Comparison of ENCODE assay signal across 13 cellular contexts in the genomic region with DNA sequence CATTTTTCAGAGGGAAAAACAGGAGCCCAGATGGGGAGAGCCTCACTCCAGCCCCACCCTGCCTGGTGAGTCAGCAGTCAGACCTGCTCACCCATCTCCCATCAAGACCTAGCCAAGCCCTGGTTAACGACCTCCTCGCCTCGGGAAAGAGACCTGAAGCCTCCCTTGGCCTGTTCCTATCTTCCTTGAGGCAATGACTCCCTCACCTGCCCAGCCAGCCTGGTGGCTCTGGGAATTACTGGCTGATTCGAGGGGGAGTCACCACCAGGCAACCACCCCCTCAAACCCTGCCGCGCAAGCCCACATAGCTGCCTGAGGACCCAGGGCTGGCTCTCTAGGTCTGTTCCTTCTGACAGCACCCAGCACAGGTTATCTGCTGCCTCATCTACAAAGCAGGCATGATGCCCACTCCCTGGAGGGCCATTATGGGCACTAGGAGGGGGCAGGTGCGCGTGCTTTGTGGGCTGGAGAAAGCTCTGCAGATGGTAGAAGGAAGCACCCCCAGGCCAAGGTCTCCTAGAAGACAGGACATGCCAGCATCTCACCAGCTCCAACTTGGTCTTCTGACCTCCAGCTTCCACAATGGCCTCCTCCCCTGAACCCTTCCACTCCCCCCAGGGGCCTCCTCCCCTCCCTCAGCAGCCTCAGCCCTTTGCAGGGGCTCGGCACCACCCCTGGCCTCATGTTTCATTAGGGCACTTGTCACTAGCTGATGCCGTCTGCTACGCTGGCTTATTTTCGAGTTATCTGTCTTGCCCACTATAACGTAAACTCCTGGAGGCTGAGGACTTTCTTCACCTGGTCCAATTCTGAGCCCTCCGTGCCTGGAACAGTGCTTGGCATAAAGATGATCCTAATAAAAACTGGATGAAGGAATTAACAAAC. TPM values are rescaled to one million over a fixed set of nuclear protein-coding genes. Genes with fewer than 3 reads are reported as not detected.
DNase-seq lines count a peak whose midpoint lies in the region; ATAC-seq, FAIRE-seq and TF ChIP-seq lines count a peak whose summit lies in the region.
"Had no signal": no experiment of that assay in that cellular context is flagged by ENCODE, and none has a peak within 500 bp of the region (broad histone marks: within the 10 kb centered on the region; RNA-seq: fewer than 3 reads in every experiment).

No MANE protein-coding gene starts in this region.

- POLR2A ChIA-PET in AG04450 (lab: Yijun Ruan, JAX), result interaction anchor here (0.7 to 1.6 kb wide), 2 partner anchors 10 to 63 kb away, joined by 7 to 13 read pairs; no protein-coding TSS in a partner anchor

- no peaks in the 10 kb centered on the region for H3K27me3 ChIP-seq in AG04450 (ENCODE audit: control insufficient read depth, insufficient read depth, low read length)
- H3K27me3 ChIP-seq: cardiac muscle cell had no signal

- intact Hi-C loops in activated T-helper 2 cell treated with anti-CD3 and anti-CD28 coated beads, Interferon-gamma antibody, Interleukin-2, Interleukin-4, amounts not matched to agents 10 μg/mL and 5 μg/mL and 100 μg/mL, durations not matched to agents 14 hours and 24 hours and 36 hours (cut with micrococcal nuclease), result no loop called here

- no peaks in the 10 kb centered on the region for H3K9me3 ChIP-seq in AG04450 (ENCODE audit: control insufficient read depth, insufficient read depth, low read length)

- H3K9me3 Mint-ChIP-seq in activated T-helper 2 cell treated with anti-CD3 and anti-CD28 coated beads, Interferon-gamma antibody, Interleukin-2, Interleukin-4, amounts not matched to agents 10 μg/mL and 5 μg/mL and 100 μg/mL, durations not matched to agents 14 hours and 24 hours and 36 hours, result no peaks in the 10 kb centered on the region

- no peak overlapping the region for H3K4me3 Mint-ChIP-seq in activated T-helper 2 cell treated with anti-CD3 and anti-CD28 coated beads, Interferon-gamma antibody, Interleukin-2, Interleukin-4, amounts not matched to agents 10 μg/mL and 5 μg/mL and 100 μg/mL, durations not matched to agents 14 hours and 24 hours and 36 hours (ENCODE audit: low read depth)

- CTCF ChIA-PET in AG04450 (lab: Charles Lee), result interaction anchor here (1.0 kb wide), 1 partner anchor 98 kb away, joined by 3 read pairs; no protein-coding TSS in a partner anchor

- in situ Hi-C loops in GM13976 (cut with MboI; ENCODE audit: low sequenced_read_pairs, unreplicated experiment), result no loop called here

- peak overlapping the region; percentile 66 for H3K27ac Mint-ChIP-seq in activated T-helper 2 cell treated with anti-CD3 and anti-CD28 coated beads, Interferon-gamma antibody, Interleukin-2, Interleukin-4, amounts not matched to agents 10 μg/mL and 5 μg/mL and 100 μg/mL, durations not matched to agents 14 hours and 24 hours and 36 hours

- no peak for ATAC-seq in HG02763 (IDR thresholded peaks at IDR 0.05; ENCODE audit: unreplicated experiment)

- H3K27ac ChIP-seq in AG04450 (ENCODE audit: low read depth, low read length), result peak overlapping the region; percentile 77
- H3K27ac ChIP-seq: cardiac muscle cell, VCaP had no signal

- H3K4me3 ChIP-seq in AG04450 (ENCODE audit: low read depth, low read length), result no peak overlapping the region
- H3K4me3 ChIP-seq: cardiac muscle cell had no signal

- peaks cover 30% of the 10 kb centered on the region for H3K4me1 Mint-ChIP-seq in activated T-helper 2 cell treated with anti-CD3 and anti-CD28 coated beads, Interferon-gamma antibody, Interleukin-2, Interleukin-4, amounts not matched to agents 10 μg/mL and 5 μg/mL and 100 μg/mL, durations not matched to agents 14 hours and 24 hours and 36 hours (ENCODE audit: low read depth)

- DNase-seq in AG04450 (ENCODE audit: low read depth, low spot score) (no peak), HCEC 1CT (peak; percentile 45), kidney tubule cell (ENCODE audit: low spot score) (peak; percentile 80), GM19239 (ENCODE audit: insufficient read length, low spot score) (no peak), GM13976 (ENCODE audit: low spot score) (no peak), NCI-H345 (lab: John Stamatoyannopoulos, UW) (no peak)
- DNase-seq in activated T-helper 2 cell treated with anti-CD3 and anti-CD28 coated beads, Interferon-gamma antibody, Interleukin-2, Interleukin-4, amounts not matched to agents 10 μg/mL and 5 μg/mL and 100 μg/mL, durations not matched to agents 14 hours and 24 hours and 36 hours (ENCODE audit: low spot score), result no peak
- DNase-seq: DMS53, NCI-H2171 had no signal

- FAIRE-seq in GM19239 (lab: Jason Lieb, UNC), result no peak
- FAIRE-seq: islet of Langerhans had no signal

- peaks cover 73% of the 10 kb centered on the region for H3K36me3 Mint-ChIP-seq in activated T-helper 2 cell treated with anti-CD3 and anti-CD28 coated beads, Interferon-gamma antibody, Interleukin-2, Interleukin-4, amounts not matched to agents 10 μg/mL and 5 μg/mL and 100 μg/mL, durations not matched to agents 14 hours and 24 hours and 36 hours (ENCODE audit: low read depth)

- TF ChIP-seq CTCF in AG04450 (IDR thresholded peaks at IDR 0.05; ENCODE audit: low read depth, low read length) (no peak), GM13976 (IDR thresholded peaks at IDR 0.05; ENCODE audit: borderline replicate concordance, control extremely low read depth, extremely low read depth, insufficient read depth, missing control alignments) (no peak)

- no peaks in the 10 kb centered on the region for H3K27me3 Mint-ChIP-seq in activated T-helper 2 cell treated with anti-CD3 and anti-CD28 coated beads, Interferon-gamma antibody, Interleukin-2, Interleukin-4, amounts not matched to agents 10 μg/mL and 5 μg/mL and 100 μg/mL, durations not matched to agents 14 hours and 24 hours and 36 hours (ENCODE audit: low read depth)

RNA-seq across cellular contexts. Expression of a gene that starts 10.4 kb away (rescaled TPM):
- polyA plus RNA-seq in AG04450 (2011; rRNA removed), result 11.8 and 13.8 TPM in 2 replicates
- 7.3 and 10.0 TPM in 2 replicates for polyA minus RNA-seq in AG04450 (2011; rRNA and poly(A)+ RNA removed)
- total RNA-seq in activated T-helper 2 cell treated with anti-CD3 and anti-CD28 coated beads, Interferon-gamma antibody, Interleukin-2, Interleukin-4, amounts not matched to agents 10 μg/mL and 5 μg/mL and 100 μg/mL, durations not matched to agents 14 hours and 24 hours and 36 hours, result 32.1 and 33.6 TPM in 2 replicates

RNA-seq across cellular contexts. Expression of a gene that starts 13.0 kb away (rescaled TPM):
- polyA plus RNA-seq in AG04450 (2011; rRNA removed), result 4.6 and 5.4 TPM in 2 replicates
- polyA minus RNA-seq in AG04450 (2011; rRNA and poly(A)+ RNA removed), result 14.3 and 16.1 TPM in 2 replicates
- 17.3 and 18.4 TPM in 2 replicates for total RNA-seq in activated T-helper 2 cell treated with anti-CD3 and anti-CD28 coated beads, Interferon-gamma antibody, Interleukin-2, Interleukin-4, amounts not matched to agents 10 μg/mL and 5 μg/mL and 100 μg/mL, durations not matched to agents 14 hours and 24 hours and 36 hours

RNA-seq across cellular contexts. Expression of a gene that starts 35.3 kb away (rescaled TPM):
- polyA plus RNA-seq in AG04450 (2011; rRNA removed), result 20.1 and 27.3 TPM in 2 replicates
- 20.9 and 28.6 TPM in 2 replicates for polyA minus RNA-seq in AG04450 (2011; rRNA and poly(A)+ RNA removed)
- total RNA-seq in activated T-helper 2 cell treated with anti-CD3 and anti-CD28 coated beads, Interferon-gamma antibody, Interleukin-2, Interleukin-4, amounts not matched to agents 10 μg/mL and 5 μg/mL and 100 μg/mL, durations not matched to agents 14 hours and 24 hours and 36 hours, result 48.0 and 52.4 TPM in 2 replicates

RNA-seq across cellular contexts. Expression of a gene that starts 47.8 kb away (rescaled TPM):
- polyA plus RNA-seq in AG04450 (2011; rRNA removed), result 29.4 and 31.1 TPM in 2 replicates
- 45.7 and 49.3 TPM in 2 replicates for polyA minus RNA-seq in AG04450 (2011; rRNA and poly(A)+ RNA removed)
- 58.4 and 59.1 TPM in 2 replicates for total RNA-seq in activated T-helper 2 cell treated with anti-CD3 and anti-CD28 coated beads, Interferon-gamma antibody, Interleukin-2, Interleukin-4, amounts not matched to agents 10 μg/mL and 5 μg/mL and 100 μg/mL, durations not matched to agents 14 hours and 24 hours and 36 hours

Comparison
In these comparisons a context has a peak if more than half of its experiments do, and no peak if none do; other contexts are left out.
1. DNase-seq: peak in HCEC 1CT (single experiment) and kidney tubule cell (single experiment); none in AG04450 (single experiment), activated T-helper 2 cell treated with anti-CD3 and anti-CD28 coated beads, Interferon-gamma antibody, Interleukin-2, Interleukin-4, amounts not matched to agents 10 μg/mL and 5 μg/mL and 100 μg/mL, durations not matched to agents 14 hours and 24 hours and 36 hours (single experiment), GM19239 (single experiment), GM13976 (single experiment) and NCI-H345 (single experiment).